ENCODE assay signal across 11 cellular contexts in the genomic region with DNA sequence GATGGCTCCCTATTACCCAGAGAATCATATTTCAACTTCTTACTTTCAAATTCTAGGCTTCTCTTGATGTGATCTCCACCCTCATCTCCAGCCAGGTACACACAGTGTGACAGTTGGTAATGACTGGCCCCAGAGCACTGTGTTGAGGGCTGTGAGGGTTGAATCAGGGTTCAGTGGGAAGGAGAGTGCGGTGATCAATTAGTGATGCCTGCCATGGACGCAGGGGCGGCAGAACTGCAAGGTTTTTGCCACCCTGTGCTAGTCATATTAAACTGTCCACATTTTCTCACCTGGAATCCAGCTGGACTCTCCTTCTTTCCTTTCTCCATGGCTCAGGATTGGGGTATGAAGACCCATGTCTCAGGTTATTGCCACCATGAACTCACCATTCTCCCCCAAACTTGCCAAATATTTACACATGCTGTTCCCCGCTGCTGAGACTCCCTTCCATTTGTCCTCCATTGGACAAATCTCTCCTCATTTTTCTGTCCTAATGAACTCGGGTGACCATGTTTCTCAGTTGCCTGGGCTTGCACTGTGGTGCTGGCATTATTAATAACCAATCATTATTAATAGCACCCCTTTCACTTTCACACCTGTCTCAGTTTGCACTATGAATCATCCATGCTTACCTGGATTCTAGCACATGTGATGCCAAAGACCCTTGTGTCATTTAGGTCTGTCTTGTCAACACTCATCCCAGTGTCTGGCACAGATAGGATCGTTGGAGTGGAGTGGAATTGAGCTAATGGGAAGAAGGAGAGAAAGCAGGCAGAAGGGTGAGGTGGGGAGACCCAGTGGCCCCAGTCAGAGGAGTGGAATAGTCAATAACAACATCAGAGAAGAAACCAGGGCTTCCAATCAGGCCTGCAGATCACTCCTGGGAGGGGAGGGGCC. TPM values are rescaled to one million over a fixed set of nuclear protein-coding genes. Genes with fewer than 3 reads are reported as not detected.
DNase-seq lines count a peak whose midpoint lies in the region; ATAC-seq and TF ChIP-seq lines count a peak whose summit lies in the region.
"Had no signal": no experiment of that assay in that cellular context is flagged by ENCODE, and none has a peak within 500 bp of the region (broad histone marks: within the 10 kb centered on the region; RNA-seq: fewer than 3 reads in every experiment).

No MANE protein-coding gene starts in this region.

- DNase-seq in activated CD4-positive, CD25-positive, alpha-beta regulatory T cell (lab: John Stamatoyannopoulos, UW): no peak
- DNase-seq in GM23338 (ENCODE audit: low spot score): no peak
- no peak for DNase-seq in neuronal stem cell (ENCODE audit: low spot score)
- no peak for DNase-seq in RWPE1 (ENCODE audit: low spot score)
- DNase-seq in OCI-M2 (lab: John Stamatoyannopoulos, UW; ENCODE audit: unreplicated experiment): no peak
- DNase-seq in inferior parietal cortex (ENCODE audit: extremely low spot score): no peak
- DNase-seq: ACHN had no signal

- H3K27me3 ChIP-seq in GM23338 (ENCODE audit: insufficient read depth) (no peaks in the 10 kb centered on the region), OCI-LY3 (ENCODE audit: low read depth, low read length) (no peaks in the 10 kb centered on the region), neuronal stem cell (ENCODE audit: control insufficient read depth in 3 of 3, insufficient read depth in 3 of 3, low read depth in 1 of 3, low read length in 3 of 3) (peaks cover 0 to 35% (median 0%) of the 10 kb centered on the region in 3 experiments)

- TF ChIP-seq CTCF in GM23338 (conservative IDR thresholded peaks at IDR 0.05; ENCODE audit: low read depth in 2 of 2): no peak
- TF ChIP-seq CTCF in OCI-LY3 (IDR thresholded peaks at IDR 0.05; ENCODE audit: low read depth, low read length): no peak
- no peak for TF ChIP-seq CTCF in RWPE1 (conservative IDR thresholded peaks at IDR 0.05; ENCODE audit: low read depth)

- H3K79me1 ChIP-seq in neuronal stem cell (ENCODE audit: low read depth, low read length): no peaks in the 10 kb centered on the region

- H3F3A ChIP-seq in GM23338 (replicated peaks; ENCODE audit: low read depth): no peaks in the 10 kb centered on the region

- no peaks in the 10 kb centered on the region; the same call in 1 of the 3 replicates for H3K36me3 Mint-ChIP-seq in GM23338 (ENCODE audit: low read depth)
- H3K36me3 Mint-ChIP-seq: brain had no signal

- H3K4me3 ChIP-seq in GM23338 (no peak overlapping the region), OCI-LY3 (ENCODE audit: low read length) (peak overlapping the region; percentile 52), neuronal stem cell (ENCODE audit: low read length in 2 of 2) (no peak overlapping the region)
- H3K4me3 ChIP-seq: suprapubic skin had no signal

- WGBS in neuronal stem cell (ENCODE audit: extremely low coverage in 2 of 2, insufficient read length in 2 of 2, insufficient replicate concordance in 1 of 2), 2 donors: no CpG with 5 or more reads among the region's 6 CpGs

- no peak overlapping the region for H2BK12ac ChIP-seq in neuronal stem cell (ENCODE audit: low read length)

- POLR2A ChIA-PET in RWPE1 (lab: Yijun Ruan, JAX; ENCODE audit: low non-redundant PET): no interaction called here

- ATAC-seq in activated CD4-positive, CD25-positive, alpha-beta regulatory T cell treated with anti-CD3 and anti-CD28 coated beads, Interleukin-2, amount 50 U/mL, for 24 hours: peak; percentile 14 to 15
- ATAC-seq in GM23338: no peak

- CTCF ChIA-PET in RWPE1 (lab: Yijun Ruan, JAX): interaction anchor here (0.6 kb wide), 2 partner anchors 8 to 220 kb away, joined by 3 read pairs; no protein-coding TSS in a partner anchor

- no peak overlapping the region; the same call in 2 of the 3 replicates for H3K4me3 Mint-ChIP-seq in GM23338
- H3K4me3 Mint-ChIP-seq: brain had no signal

- H4K20me1 ChIP-seq in GM23338 (replicated peaks; ENCODE audit: insufficient read depth): no peaks in the 10 kb centered on the region
- H4K20me1 ChIP-seq in OCI-LY3 (ENCODE audit: insufficient read depth, low read length): no peaks in the 10 kb centered on the region

- no peak overlapping the region for H3K27ac Mint-ChIP-seq in GM23338

- peak overlapping the region; percentile 30; the same call in 1 of the 2 replicates for H3K4me2 ChIP-seq in GM23338
- peak overlapping the region; percentile 65 for H3K4me2 ChIP-seq in OCI-LY3 (ENCODE audit: low read length)
- H3K4me2 ChIP-seq in neuronal stem cell (ENCODE audit: insufficient read depth, low read length, poor library complexity, severe bottlenecking): no peak overlapping the region

- peaks cover 12% of the 10 kb centered on the region for H3K27me3 Mint-ChIP-seq in GM23338 (ENCODE audit: insufficient read depth, low read depth, poor library complexity)

- H4K8ac ChIP-seq in neuronal stem cell (ENCODE audit: low read depth, low read length): no peak overlapping the region

- peak overlapping the region; percentile 34; the same call in 1 of the 2 replicates for H3K9ac ChIP-seq in OCI-LY3 (ENCODE audit: low read length)
- no peak overlapping the region for H3K9ac ChIP-seq in neuronal stem cell (ENCODE audit: low read depth, low read length, poor library complexity)

- H4K91ac ChIP-seq in neuronal stem cell (ENCODE audit: low read depth, low read length, poor library complexity): no peak overlapping the region

- H3K4me1 ChIP-seq in GM23338 (ENCODE audit: insufficient read depth): peaks cover under 1% of the 10 kb centered on the region
- peaks cover 45% of the 10 kb centered on the region for H3K4me1 ChIP-seq in OCI-LY3 (ENCODE audit: low read length)
- peaks cover 9 to 10% of the 10 kb centered on the region in 2 donors for H3K4me1 ChIP-seq in neuronal stem cell (ENCODE audit: control insufficient read depth in 2 of 2, insufficient read depth in 1 of 2, low read depth in 1 of 2, low read length in 2 of 2)

- H3K9me3 Mint-ChIP-seq in GM23338: no peaks in the 10 kb centered on the region; the same call in 2 of the 3 replicates

- no peaks in the 10 kb centered on the region for H3K9me2 ChIP-seq in GM23338 (ENCODE audit: insufficient read depth)

- H3K9me3 ChIP-seq in OCI-LY3 (ENCODE audit: insufficient read depth, low read length): no peaks in the 10 kb centered on the region
- H3K9me3 ChIP-seq in neuronal stem cell (replicated peaks in 1 of 2; ENCODE audit: control insufficient read depth in 2 of 2, insufficient read depth in 1 of 2, low read depth in 1 of 2, low read length in 2 of 2): no peaks in the 10 kb centered on the region
- H3K9me3 ChIP-seq: suprapubic skin had no signal

- H3K79me2 ChIP-seq in GM23338 (replicated peaks; ENCODE audit: insufficient read depth) (no peaks in the 10 kb centered on the region), OCI-LY3 (ENCODE audit: low read length) (no peaks in the 10 kb centered on the region)

- no peak overlapping the region for H3K14ac ChIP-seq in neuronal stem cell (ENCODE audit: low read length)

- H3K36me3 ChIP-seq in GM23338 (ENCODE audit: insufficient read depth) (no peaks in the 10 kb centered on the region), OCI-LY3 (replicated peaks; ENCODE audit: low read depth, low read length) (no peaks in the 10 kb centered on the region), neuronal stem cell (replicated peaks in 1 of 2; ENCODE audit: control insufficient read depth in 2 of 2, insufficient read depth in 2 of 2, low read length in 2 of 2) (no peaks in the 10 kb centered on the region)
- H3K36me3 ChIP-seq: suprapubic skin had no signal

- H2AK5ac ChIP-seq in neuronal stem cell (ENCODE audit: low read depth, low read length): no peak overlapping the region

- H2BK120ac ChIP-seq in neuronal stem cell (ENCODE audit: low read depth, low read length): no peak overlapping the region

- no peak overlapping the region for H3K4ac ChIP-seq in neuronal stem cell (ENCODE audit: low read length)

- no peak overlapping the region for H3K27ac ChIP-seq in GM23338 (ENCODE audit: low read depth)
- H3K27ac ChIP-seq in OCI-LY3 (ENCODE audit: low read length): peak overlapping the region; percentile 44
- H3K27ac ChIP-seq in neuronal stem cell (replicated peaks; ENCODE audit: low read length): no peak overlapping the region
- H3K27ac ChIP-seq in RWPE1: no peak overlapping the region
- H3K27ac ChIP-seq: suprapubic skin had no signal

- peak overlapping the region; percentile 39 for H3K18ac ChIP-seq in neuronal stem cell (ENCODE audit: low read length)

- no peak overlapping the region for H3K23ac ChIP-seq in neuronal stem cell (ENCODE audit: low read depth, low read length, poor library complexity)

- no peak overlapping the region for H2BK15ac ChIP-seq in neuronal stem cell (ENCODE audit: low read length)

- no peak overlapping the region for H2BK5ac ChIP-seq in neuronal stem cell (ENCODE audit: low read length)

- H3K4me1 Mint-ChIP-seq in GM23338: peaks cover 24% of the 10 kb centered on the region

- H2AFZ ChIP-seq in GM23338 (peak overlapping the region; percentile 94), OCI-LY3 (ENCODE audit: low read depth, low read length) (peak overlapping the region; percentile 91; the same call in 1 of the 2 replicates), neuronal stem cell (ENCODE audit: low read length) (peak overlapping the region; percentile 51)

TF ChIP-seq in GM23338, 12 proteins besides CTCF, POLR2A, EP300 and RAD21:
- TF ChIP-seq CREB1 (CRISPR knock-in tag; IDR thresholded peaks at IDR 0.05; ENCODE audit: low read depth): no peak

RNA-seq across cellular contexts. Expression of a gene that starts 33.9 kb away (rescaled TPM):
- total RNA-seq in GM23338 (2014; rRNA removed; shearing (Covaris generic)): 9.8 and 10.2 TPM in 2 replicates
- 0.34 and 0.50 TPM in 2 replicates for polyA plus RNA-seq in GM23338 (2016; fragmentation: Nextera tagmentation; extraction: Ambion mirVana)
- 41.7 TPM for polyA plus RNA-seq in neuronal stem cell (2013, experiment 1 of 2)
- 41.7 TPM for polyA plus RNA-seq in neuronal stem cell (2013, experiment 2 of 2)
- total RNA-seq: suprapubic skin had no signal

RNA-seq across cellular contexts. Expression of a gene that starts 53.7 kb away (rescaled TPM):
- total RNA-seq in GM23338 (2014; rRNA removed; shearing (Covaris generic)): 113 and 116 TPM in 2 replicates
- polyA plus RNA-seq in GM23338 (2016; fragmentation: Nextera tagmentation; extraction: Ambion mirVana): 80.5 and 89.0 TPM in 2 replicates
- 54.4 TPM for polyA plus RNA-seq in neuronal stem cell (2013, experiment 1 of 2)
- 56.1 TPM for polyA plus RNA-seq in neuronal stem cell (2013, experiment 2 of 2)
